Comparison of ENCODE assay signal across 7 cellular contexts in genomic region chr4:39527296-39528055, GRCh38. TPM values are rescaled to one million over a fixed set of nuclear protein-coding genes. Genes with fewer than 3 reads are reported as not detected.
DNase-seq lines count a peak whose midpoint lies in the region; ATAC-seq, FAIRE-seq and TF ChIP-seq lines count a peak whose summit lies in the region.

TSS of gene UGDH (minus strand) at chr4:39527439. CDS start at chr4:39521512, 5,927 bp downstream.

- peak; percentile 95 for ATAC-seq in HG02981 (IDR thresholded peaks at IDR 0.05; ENCODE audit: unreplicated experiment)

- peak; percentile 96 for FAIRE-seq in GM18507 (lab: Jason Lieb, UNC)

- DNase-seq in GM18507 (ENCODE audit: extremely low spot score, insufficient read length, low read depth) (peak; percentile 99), NCI-H2029 treated with DMSO at 0.1 percent for 48 hours (lab: John Stamatoyannopoulos, UW) (peak; percentile 85), T-helper 9 cell (peak; percentile 85), astrocyte of the cerebellum (ENCODE audit: low read depth) (peak; percentile 97), hepatic stellate cell (ENCODE audit: low spot score) (peak; percentile 97), renal cortical epithelial cell (ENCODE audit: low read depth) (peak; percentile 95)

- in situ Hi-C loops in astrocyte of the cerebellum (cut with HindIII; ENCODE audit: low sequenced_read_pairs) = no loop called here

- TF ChIP-seq CTCF in astrocyte of the cerebellum (IDR thresholded peaks at IDR 0.05; ENCODE audit: low read depth, low read length, missing control alignments) = no peak

- H3K4me3 ChIP-seq in astrocyte of the cerebellum (ENCODE audit: low read depth, low read length) = peak within 1 kb of the TSS; percentile 99

RNA-seq across cellular contexts. Expression of gene UGDH, which starts in this region (rescaled TPM):
- 317 and 424 TPM in 2 replicates for total RNA-seq in renal cortical epithelial cell

Comparison
In these comparisons a context has a peak if more than half of its experiments do, and no peak if none do; other contexts are left out.
1. Peak in every context shown above with its lines: DNase-seq, ATAC-seq and H3K4me3 ChIP-seq.